1 cellular context compared by ENCODE assay signal in the genomic region with DNA sequence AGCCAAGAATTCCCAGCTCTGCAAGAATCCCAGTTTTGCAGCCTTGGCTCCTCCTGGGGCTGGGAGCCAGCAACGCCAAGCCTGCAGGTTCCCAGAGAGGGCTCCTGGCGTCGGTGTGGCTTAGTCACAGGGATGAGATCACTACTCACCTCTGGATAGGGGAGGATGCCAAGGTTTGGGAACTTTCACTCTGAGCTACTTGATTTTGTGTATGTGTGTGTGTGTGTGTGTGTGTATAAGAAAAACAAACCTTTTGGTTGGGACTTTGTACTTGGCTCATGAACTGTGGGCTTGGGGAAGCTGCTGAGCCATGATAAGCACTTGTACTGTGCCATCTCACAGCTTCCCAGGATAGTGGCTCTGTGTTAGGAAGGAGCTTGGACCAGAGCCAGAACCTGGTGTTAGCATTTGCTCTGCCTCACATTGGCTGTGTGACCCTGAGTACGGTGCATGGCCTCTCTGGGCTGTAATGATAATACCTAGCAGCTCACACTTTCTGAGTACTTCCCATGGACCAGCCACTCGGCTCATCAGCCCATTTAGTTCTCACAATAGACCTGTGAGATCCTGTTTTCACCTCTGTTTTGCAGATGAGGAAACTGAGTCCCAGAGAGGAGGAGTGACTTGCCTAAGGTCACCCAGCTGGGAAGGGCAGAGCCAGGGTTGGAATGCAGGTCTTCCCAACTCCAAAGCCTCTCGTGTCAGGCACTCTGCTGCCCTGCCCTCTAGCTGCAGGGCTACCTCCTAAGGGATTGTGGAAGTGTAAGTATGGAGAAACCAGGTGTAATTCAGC.
TF ChIP-seq lines count a peak whose summit lies in the region.

No MANE protein-coding gene starts in this region.

TF ChIP-seq in HepG2, 621 proteins besides CTCF, POLR2A, EP300 and RAD21 (continued from another document and continues in another):
- peak; percentile 68 for TF ChIP-seq ZNF614 (CRISPR knock-in tag; IDR thresholded peaks at IDR 0.05; ENCODE audit: borderline replicate concordance)
- TF ChIP-seq HOXA9 (CRISPR knock-in tag; IDR thresholded peaks at IDR 0.05; ENCODE audit: borderline replicate concordance): no peak
- TF ChIP-seq ARNT2 (CRISPR knock-in tag; IDR thresholded peaks at IDR 0.05; ENCODE audit: low read depth): no peak
- TF ChIP-seq MBD4 (IDR thresholded peaks at IDR 0.05; ENCODE audit: borderline replicate concordance, low read length): no peak
- no peak for TF ChIP-seq GPN1 (CRISPR knock-in tag; IDR thresholded peaks at IDR 0.05; ENCODE audit: borderline replicate concordance)
- no peak for TF ChIP-seq DNMT3B (CRISPR knock-in tag; conservative IDR thresholded peaks at IDR 0.05)
- no peak for TF ChIP-seq REPIN1 (CRISPR knock-in tag; IDR thresholded peaks at IDR 0.05; ENCODE audit: borderline replicate concordance, low read depth)
- no peak for TF ChIP-seq ZNF891 (CRISPR knock-in tag; IDR thresholded peaks at IDR 0.05)
- TF ChIP-seq, protein P1, sequence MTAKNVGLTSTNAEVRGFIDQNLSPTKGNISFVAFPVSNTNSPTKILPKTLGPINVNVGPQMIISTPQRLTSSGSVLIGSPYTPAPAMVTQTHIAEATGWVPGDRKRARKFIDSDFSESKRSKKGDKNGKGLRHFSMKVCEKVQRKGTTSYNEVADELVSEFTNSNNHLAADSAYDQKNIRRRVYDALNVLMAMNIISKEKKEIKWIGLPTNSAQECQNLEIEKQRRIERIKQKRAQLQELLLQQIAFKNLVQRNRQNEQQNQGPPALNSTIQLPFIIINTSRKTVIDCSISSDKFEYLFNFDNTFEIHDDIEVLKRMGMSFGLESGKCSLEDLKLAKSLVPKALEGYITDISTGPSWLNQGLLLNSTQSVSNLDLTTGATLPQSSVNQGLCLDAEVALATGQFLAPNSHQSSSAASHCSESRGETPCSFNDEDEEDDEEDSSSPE (CRISPR knock-in tag; IDR thresholded peaks at IDR 0.05): no peak
- TF ChIP-seq ZBTB3 (CRISPR knock-in tag; IDR thresholded peaks at IDR 0.05; ENCODE audit: borderline replicate concordance, low read depth): no peak
- TF ChIP-seq ZNF567 (CRISPR knock-in tag; IDR thresholded peaks at IDR 0.05; ENCODE audit: borderline replicate concordance): no peak
- no peak for TF ChIP-seq XBP1 (CRISPR knock-in tag; IDR thresholded peaks at IDR 0.05)
- no peak for TF ChIP-seq ZNF17 (CRISPR knock-in tag; IDR thresholded peaks at IDR 0.05)
- TF ChIP-seq PHB2 (IDR thresholded peaks at IDR 0.05; ENCODE audit: partially characterized antibody): no peak
- peak; percentile 43; the same call in 1 of the 2 replicates for TF ChIP-seq ZNF788 (CRISPR knock-in tag; IDR thresholded peaks at IDR 0.05; ENCODE audit: borderline replicate concordance)
- TF ChIP-seq AKAP8 (CRISPR knock-in tag; IDR thresholded peaks at IDR 0.05): no peak
- peak; percentile 76 for TF ChIP-seq ZFP36 (IDR thresholded peaks at IDR 0.05; ENCODE audit: borderline replicate concordance, low read depth, low read length, partially characterized antibody)
- TF ChIP-seq NR2F2 (IDR thresholded peaks at IDR 0.05; ENCODE audit: borderline replicate concordance, low read depth): no peak
- TF ChIP-seq MTF2 (CRISPR knock-in tag; IDR thresholded peaks at IDR 0.05; ENCODE audit: borderline replicate concordance): no peak
- no peak for TF ChIP-seq ZNF3 (CRISPR knock-in tag; IDR thresholded peaks at IDR 0.05)
- TF ChIP-seq, protein P2, sequence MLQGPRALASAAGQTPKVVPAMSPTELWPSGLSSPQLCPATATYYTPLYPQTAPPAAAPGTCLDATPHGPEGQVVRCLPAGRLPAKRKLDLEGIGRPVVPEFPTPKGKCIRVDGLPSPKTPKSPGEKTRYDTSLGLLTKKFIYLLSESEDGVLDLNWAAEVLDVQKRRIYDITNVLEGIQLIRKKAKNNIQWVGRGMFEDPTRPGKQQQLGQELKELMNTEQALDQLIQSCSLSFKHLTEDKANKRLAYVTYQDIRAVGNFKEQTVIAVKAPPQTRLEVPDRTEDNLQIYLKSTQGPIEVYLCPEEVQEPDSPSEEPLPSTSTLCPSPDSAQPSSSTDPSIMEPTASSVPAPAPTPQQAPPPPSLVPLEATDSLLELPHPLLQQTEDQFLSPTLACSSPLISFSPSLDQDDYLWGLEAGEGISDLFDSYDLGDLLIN (CRISPR knock-in tag; IDR thresholded peaks at IDR 0.05; ENCODE audit: borderline replicate concordance): no peak
- TF ChIP-seq, protein P3, sequence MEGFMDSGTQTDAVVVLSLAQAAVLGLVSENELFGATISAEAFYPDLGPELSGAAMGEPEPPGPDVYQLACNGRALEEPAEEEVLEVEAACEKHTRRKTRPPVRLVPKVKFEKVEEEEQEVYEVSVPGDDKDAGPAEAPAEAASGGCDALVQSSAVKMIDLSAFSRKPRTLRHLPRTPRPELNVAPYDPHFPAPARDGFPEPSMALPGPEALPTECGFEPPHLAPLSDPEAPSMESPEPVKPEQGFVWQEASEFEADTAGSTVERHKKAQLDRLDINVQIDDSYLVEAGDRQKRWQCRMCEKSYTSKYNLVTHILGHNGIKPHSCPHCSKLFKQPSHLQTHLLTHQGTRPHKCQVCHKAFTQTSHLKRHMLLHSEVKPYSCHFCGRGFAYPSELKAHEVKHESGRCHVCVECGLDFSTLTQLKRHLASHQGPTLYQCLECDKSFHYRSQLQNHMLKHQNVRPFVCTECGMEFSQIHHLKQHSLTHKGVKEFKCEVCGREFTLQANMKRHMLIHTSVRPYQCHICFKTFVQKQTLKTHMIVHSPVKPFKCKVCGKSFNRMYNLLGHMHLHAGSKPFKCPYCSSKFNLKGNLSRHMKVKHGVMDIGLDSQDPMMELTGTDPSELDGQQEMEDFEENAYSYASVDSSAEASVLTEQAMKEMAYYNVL (CRISPR knock-in tag; IDR thresholded peaks at IDR 0.05; ENCODE audit: borderline replicate concordance): peak; percentile 49; the same call in 1 of the 2 replicates
- TF ChIP-seq, protein P4, sequence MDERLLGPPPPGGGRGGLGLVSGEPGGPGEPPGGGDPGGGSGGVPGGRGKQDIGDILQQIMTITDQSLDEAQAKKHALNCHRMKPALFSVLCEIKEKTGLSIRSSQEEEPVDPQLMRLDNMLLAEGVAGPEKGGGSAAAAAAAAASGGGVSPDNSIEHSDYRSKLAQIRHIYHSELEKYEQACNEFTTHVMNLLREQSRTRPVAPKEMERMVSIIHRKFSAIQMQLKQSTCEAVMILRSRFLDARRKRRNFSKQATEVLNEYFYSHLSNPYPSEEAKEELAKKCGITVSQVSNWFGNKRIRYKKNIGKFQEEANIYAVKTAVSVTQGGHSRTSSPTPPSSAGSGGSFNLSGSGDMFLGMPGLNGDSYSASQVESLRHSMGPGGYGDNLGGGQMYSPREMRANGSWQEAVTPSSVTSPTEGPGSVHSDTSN (CRISPR knock-in tag; IDR thresholded peaks at IDR 0.05): no peak
- TF ChIP-seq, protein P5, sequence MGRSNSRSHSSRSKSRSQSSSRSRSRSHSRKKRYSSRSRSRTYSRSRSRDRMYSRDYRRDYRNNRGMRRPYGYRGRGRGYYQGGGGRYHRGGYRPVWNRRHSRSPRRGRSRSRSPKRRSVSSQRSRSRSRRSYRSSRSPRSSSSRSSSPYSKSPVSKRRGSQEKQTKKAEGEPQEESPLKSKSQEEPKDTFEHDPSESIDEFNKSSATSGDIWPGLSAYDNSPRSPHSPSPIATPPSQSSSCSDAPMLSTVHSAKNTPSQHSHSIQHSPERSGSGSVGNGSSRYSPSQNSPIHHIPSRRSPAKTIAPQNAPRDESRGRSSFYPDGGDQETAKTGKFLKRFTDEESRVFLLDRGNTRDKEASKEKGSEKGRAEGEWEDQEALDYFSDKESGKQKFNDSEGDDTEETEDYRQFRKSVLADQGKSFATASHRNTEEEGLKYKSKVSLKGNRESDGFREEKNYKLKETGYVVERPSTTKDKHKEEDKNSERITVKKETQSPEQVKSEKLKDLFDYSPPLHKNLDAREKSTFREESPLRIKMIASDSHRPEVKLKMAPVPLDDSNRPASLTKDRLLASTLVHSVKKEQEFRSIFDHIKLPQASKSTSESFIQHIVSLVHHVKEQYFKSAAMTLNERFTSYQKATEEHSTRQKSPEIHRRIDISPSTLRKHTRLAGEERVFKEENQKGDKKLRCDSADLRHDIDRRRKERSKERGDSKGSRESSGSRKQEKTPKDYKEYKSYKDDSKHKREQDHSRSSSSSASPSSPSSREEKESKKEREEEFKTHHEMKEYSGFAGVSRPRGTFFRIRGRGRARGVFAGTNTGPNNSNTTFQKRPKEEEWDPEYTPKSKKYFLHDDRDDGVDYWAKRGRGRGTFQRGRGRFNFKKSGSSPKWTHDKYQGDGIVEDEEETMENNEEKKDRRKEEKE (IDR thresholded peaks at IDR 0.05): no peak
- TF ChIP-seq MAF1 (CRISPR knock-in tag; IDR thresholded peaks at IDR 0.05; ENCODE audit: borderline replicate concordance): no peak
- TF ChIP-seq, protein P6, sequence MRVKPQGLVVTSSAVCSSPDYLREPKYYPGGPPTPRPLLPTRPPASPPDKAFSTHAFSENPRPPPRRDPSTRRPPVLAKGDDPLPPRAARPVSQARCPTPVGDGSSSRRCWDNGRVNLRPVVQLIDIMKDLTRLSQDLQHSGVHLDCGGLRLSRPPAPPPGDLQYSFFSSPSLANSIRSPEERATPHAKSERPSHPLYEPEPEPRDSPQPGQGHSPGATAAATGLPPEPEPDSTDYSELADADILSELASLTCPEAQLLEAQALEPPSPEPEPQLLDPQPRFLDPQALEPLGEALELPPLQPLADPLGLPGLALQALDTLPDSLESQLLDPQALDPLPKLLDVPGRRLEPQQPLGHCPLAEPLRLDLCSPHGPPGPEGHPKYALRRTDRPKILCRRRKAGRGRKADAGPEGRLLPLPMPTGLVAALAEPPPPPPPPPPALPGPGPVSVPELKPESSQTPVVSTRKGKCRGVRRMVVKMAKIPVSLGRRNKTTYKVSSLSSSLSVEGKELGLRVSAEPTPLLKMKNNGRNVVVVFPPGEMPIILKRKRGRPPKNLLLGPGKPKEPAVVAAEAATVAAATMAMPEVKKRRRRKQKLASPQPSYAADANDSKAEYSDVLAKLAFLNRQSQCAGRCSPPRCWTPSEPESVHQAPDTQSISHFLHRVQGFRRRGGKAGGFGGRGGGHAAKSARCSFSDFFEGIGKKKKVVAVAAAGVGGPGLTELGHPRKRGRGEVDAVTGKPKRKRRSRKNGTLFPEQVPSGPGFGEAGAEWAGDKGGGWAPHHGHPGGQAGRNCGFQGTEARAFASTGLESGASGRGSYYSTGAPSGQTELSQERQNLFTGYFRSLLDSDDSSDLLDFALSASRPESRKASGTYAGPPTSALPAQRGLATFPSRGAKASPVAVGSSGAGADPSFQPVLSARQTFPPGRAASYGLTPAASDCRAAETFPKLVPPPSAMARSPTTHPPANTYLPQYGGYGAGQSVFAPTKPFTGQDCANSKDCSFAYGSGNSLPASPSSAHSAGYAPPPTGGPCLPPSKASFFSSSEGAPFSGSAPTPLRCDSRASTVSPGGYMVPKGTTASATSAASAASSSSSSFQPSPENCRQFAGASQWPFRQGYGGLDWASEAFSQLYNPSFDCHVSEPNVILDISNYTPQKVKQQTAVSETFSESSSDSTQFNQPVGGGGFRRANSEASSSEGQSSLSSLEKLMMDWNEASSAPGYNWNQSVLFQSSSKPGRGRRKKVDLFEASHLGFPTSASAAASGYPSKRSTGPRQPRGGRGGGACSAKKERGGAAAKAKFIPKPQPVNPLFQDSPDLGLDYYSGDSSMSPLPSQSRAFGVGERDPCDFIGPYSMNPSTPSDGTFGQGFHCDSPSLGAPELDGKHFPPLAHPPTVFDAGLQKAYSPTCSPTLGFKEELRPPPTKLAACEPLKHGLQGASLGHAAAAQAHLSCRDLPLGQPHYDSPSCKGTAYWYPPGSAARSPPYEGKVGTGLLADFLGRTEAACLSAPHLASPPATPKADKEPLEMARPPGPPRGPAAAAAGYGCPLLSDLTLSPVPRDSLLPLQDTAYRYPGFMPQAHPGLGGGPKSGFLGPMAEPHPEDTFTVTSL (CRISPR knock-in tag; IDR thresholded peaks at IDR 0.05; ENCODE audit: borderline replicate concordance): no peak
- TF ChIP-seq ZBTB38 (CRISPR knock-in tag; IDR thresholded peaks at IDR 0.05): no peak
- TF ChIP-seq NCOA2 (CRISPR knock-in tag; IDR thresholded peaks at IDR 0.05): peak; percentile 24; the same call in 1 of the 2 replicates
- TF ChIP-seq, protein P7, sequence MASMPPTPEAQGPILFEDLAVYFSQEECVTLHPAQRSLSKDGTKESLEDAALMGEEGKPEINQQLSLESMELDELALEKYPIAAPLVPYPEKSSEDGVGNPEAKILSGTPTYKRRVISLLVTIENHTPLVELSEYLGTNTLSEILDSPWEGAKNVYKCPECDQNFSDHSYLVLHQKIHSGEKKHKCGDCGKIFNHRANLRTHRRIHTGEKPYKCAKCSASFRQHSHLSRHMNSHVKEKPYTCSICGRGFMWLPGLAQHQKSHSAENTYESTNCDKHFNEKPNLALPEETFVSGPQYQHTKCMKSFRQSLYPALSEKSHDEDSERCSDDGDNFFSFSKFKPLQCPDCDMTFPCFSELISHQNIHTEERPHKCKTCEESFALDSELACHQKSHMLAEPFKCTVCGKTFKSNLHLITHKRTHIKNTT (CRISPR knock-in tag; IDR thresholded peaks at IDR 0.05): no peak
- no peak for TF ChIP-seq ZKSCAN8 (CRISPR knock-in tag; IDR thresholded peaks at IDR 0.05; ENCODE audit: borderline replicate concordance)
- no peak for TF ChIP-seq ZNF20 (CRISPR knock-in tag; IDR thresholded peaks at IDR 0.05)
- TF ChIP-seq, protein P8, sequence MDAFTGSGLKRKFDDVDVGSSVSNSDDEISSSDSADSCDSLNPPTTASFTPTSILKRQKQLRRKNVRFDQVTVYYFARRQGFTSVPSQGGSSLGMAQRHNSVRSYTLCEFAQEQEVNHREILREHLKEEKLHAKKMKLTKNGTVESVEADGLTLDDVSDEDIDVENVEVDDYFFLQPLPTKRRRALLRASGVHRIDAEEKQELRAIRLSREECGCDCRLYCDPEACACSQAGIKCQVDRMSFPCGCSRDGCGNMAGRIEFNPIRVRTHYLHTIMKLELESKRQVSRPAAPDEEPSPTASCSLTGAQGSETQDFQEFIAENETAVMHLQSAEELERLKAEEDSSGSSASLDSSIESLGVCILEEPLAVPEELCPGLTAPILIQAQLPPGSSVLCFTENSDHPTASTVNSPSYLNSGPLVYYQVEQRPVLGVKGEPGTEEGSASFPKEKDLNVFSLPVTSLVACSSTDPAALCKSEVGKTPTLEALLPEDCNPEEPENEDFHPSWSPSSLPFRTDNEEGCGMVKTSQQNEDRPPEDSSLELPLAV (CRISPR knock-in tag; conservative IDR thresholded peaks at IDR 0.05; ENCODE audit: low read depth): no peak
- peak; percentile 60 for TF ChIP-seq NFIC (IDR thresholded peaks at IDR 0.05; ENCODE audit: low read length)
- no peak for TF ChIP-seq SP5 (CRISPR knock-in tag; IDR thresholded peaks at IDR 0.05; ENCODE audit: borderline replicate concordance, low read depth)
- TF ChIP-seq ZFYVE20 (CRISPR knock-in tag; IDR thresholded peaks at IDR 0.05; ENCODE audit: borderline replicate concordance, low read depth): no peak
- TF ChIP-seq, protein P9, sequence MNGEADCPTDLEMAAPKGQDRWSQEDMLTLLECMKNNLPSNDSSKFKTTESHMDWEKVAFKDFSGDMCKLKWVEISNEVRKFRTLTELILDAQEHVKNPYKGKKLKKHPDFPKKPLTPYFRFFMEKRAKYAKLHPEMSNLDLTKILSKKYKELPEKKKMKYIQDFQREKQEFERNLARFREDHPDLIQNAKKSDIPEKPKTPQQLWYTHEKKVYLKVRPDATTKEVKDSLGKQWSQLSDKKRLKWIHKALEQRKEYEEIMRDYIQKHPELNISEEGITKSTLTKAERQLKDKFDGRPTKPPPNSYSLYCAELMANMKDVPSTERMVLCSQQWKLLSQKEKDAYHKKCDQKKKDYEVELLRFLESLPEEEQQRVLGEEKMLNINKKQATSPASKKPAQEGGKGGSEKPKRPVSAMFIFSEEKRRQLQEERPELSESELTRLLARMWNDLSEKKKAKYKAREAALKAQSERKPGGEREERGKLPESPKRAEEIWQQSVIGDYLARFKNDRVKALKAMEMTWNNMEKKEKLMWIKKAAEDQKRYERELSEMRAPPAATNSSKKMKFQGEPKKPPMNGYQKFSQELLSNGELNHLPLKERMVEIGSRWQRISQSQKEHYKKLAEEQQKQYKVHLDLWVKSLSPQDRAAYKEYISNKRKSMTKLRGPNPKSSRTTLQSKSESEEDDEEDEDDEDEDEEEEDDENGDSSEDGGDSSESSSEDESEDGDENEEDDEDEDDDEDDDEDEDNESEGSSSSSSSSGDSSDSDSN (CRISPR knock-in tag; IDR thresholded peaks at IDR 0.05): no peak
- no peak for TF ChIP-seq NFE2L1 (CRISPR knock-in tag; IDR thresholded peaks at IDR 0.05; ENCODE audit: borderline replicate concordance)
